ENCODE assay signal across 13 cellular contexts in genomic region chr2:237900891-237901831, GRCh38. TPM values are rescaled to one million over a fixed set of nuclear protein-coding genes. Genes with fewer than 3 reads are reported as not detected.
A peak's percentile ranks its signal among the peaks of the same experiment; 100 is the strongest.
DNase-seq lines count a peak whose midpoint lies in the region; ATAC-seq, FAIRE-seq and TF ChIP-seq lines count a peak whose summit lies in the region.
"Had no signal": no experiment of that assay in that cellular context is flagged by ENCODE, and none has a peak within 500 bp of the region (broad histone marks: within the 10 kb centered on the region; RNA-seq: fewer than 3 reads in every experiment).

No MANE protein-coding gene starts in this region.

- no peak overlapping the region for H2BK5ac ChIP-seq in IMR-90 (ENCODE audit: low read depth, low read length, poor library complexity, severe bottlenecking)

- no peaks in the 10 kb centered on the region for H4K20me1 ChIP-seq in IMR-90 (ENCODE audit: insufficient read depth, low read length)
- H4K20me1 ChIP-seq in K562 (replicated peaks; ENCODE audit: control insufficient read depth, insufficient read depth, low read length) = no peaks in the 10 kb centered on the region; the same call in 1 of the 2 replicates

- H3K14ac ChIP-seq in IMR-90 (replicated peaks; ENCODE audit: low read depth, low read length) = peak overlapping the region; percentile 19; the same call in 1 of the 2 replicates

- no peak overlapping the region for H4K8ac ChIP-seq in IMR-90 (ENCODE audit: low read depth in 2 of 2, low read length in 2 of 2)

- H3K4me3 ChIP-seq in IMR-90 (ENCODE audit: insufficient read depth, low read depth, low read length) (no peak overlapping the region), K562 (no peak overlapping the region), skeletal muscle tissue (ENCODE audit: low read length in 3 of 3) (no peak overlapping the region)
- H3K4me3 ChIP-seq: SJSA1, upper lobe of left lung had no signal

- peak overlapping the region; percentile 40; the same call in 1 of the 3 replicates for H2BK15ac ChIP-seq in IMR-90 (ENCODE audit: low read depth, low read length)

- H2BK120ac ChIP-seq in IMR-90 (ENCODE audit: low read depth, low read length) = peak overlapping the region; percentile 18; the same call in 1 of the 2 replicates

- H3K79me2 ChIP-seq in K562 (ENCODE audit: control insufficient read depth, insufficient read depth, low read length) = no peaks in the 10 kb centered on the region

- H3K79me1 ChIP-seq in IMR-90 (ENCODE audit: low read depth in 1 of 2, low read length in 2 of 2) = no peaks in the 10 kb centered on the region

- no peak overlapping the region for H3K27ac ChIP-seq in IMR-90 (ENCODE audit: insufficient read depth, low read length)
- no peak overlapping the region for H3K27ac ChIP-seq in K562 (ENCODE audit: extremely low read depth, low read depth, low read length)
- peak overlapping the region; percentile 51 for H3K27ac ChIP-seq in skeletal muscle tissue (ENCODE audit: low read depth, low read length)
- H3K27ac ChIP-seq: KMS-11, SJSA1, upper lobe of left lung had no signal

- H3K36me3 Mint-ChIP-seq in T-helper 1 cell treated with Interleukin-12 subunit alpha and Interleukin-12 subunit beta and Interleukin-4 antibody, amounts not matched to agents 30 μg/mL and 1 μg/mL, for 36 hours (ENCODE audit: low read depth) = peaks cover 8% of the 10 kb centered on the region

- H3K9me3 Mint-ChIP-seq in T-helper 1 cell treated with Interleukin-12 subunit alpha and Interleukin-12 subunit beta and Interleukin-4 antibody, amounts not matched to agents 30 μg/mL and 1 μg/mL, for 36 hours = no peaks in the 10 kb centered on the region

- TF ChIP-seq CTCF in IMR-90 (conservative IDR thresholded peaks at IDR 0.05; ENCODE audit: low read depth, low read length) (no peak), K562 (IDR thresholded peaks at IDR 0.05 in 2 of 3, conservative IDR thresholded peaks at IDR 0.05 in 1 of 3; ENCODE audit: insufficient read depth in 2 of 3, low read depth in 1 of 3, low read length in 3 of 3) (no peak), GM13977 (IDR thresholded peaks at IDR 0.05; ENCODE audit: extremely low read depth, insufficient read depth, missing control alignments) (no peak)

- no peak for TF ChIP-seq RAD21 in IMR-90 (IDR thresholded peaks at IDR 0.05; ENCODE audit: low read length)
- TF ChIP-seq RAD21 in K562 (CRISPR knock-in tag; conservative IDR thresholded peaks at IDR 0.05 in 1 of 2, IDR thresholded peaks at IDR 0.05 in 1 of 2) = no peak

- H3K4me1 ChIP-seq in IMR-90 (ENCODE audit: control insufficient read depth, insufficient read depth, low read length) (peaks cover 22% of the 10 kb centered on the region), K562 (replicated peaks in 1 of 2; ENCODE audit: control insufficient read depth in 2 of 2, insufficient read depth in 2 of 2, low read length in 2 of 2) (peaks cover 3 to 10% of the 10 kb centered on the region in 2 experiments; a peak in 3 of 5 replicates), skeletal muscle tissue (ENCODE audit: control insufficient read depth in 3 of 3, insufficient read depth in 3 of 3, low read length in 3 of 3) (peaks cover 38 to 74% (median 55%) of the 10 kb centered on the region in 3 donors)

- ATAC-seq in IMR-90 (ENCODE audit: low read depth) (no peak), K562 (no peak)

- CTCF ChIA-PET in IMR-90 (lab: Yijun Ruan, JAX) (no interaction called here), K562 (lab: Yijun Ruan, JAX; ENCODE audit: low intra/inter-chr PET ratio) (no interaction called here)

- H3K23ac ChIP-seq in IMR-90 (ENCODE audit: low read depth, low read length) = no peak overlapping the region

- peak overlapping the region; percentile 81 for H3K4me3 Mint-ChIP-seq in T-helper 1 cell treated with Interleukin-12 subunit alpha and Interleukin-12 subunit beta and Interleukin-4 antibody, amounts not matched to agents 30 μg/mL and 1 μg/mL, for 36 hours

- dilution Hi-C loops in IMR-90 (cut with HindIII; ENCODE audit: low sequenced_read_pairs, unreplicated experiment) = no loop called here

- H3K9me3 ChIP-seq in IMR-90 (ENCODE audit: control insufficient read depth, insufficient read depth, low read length) (no peaks in the 10 kb centered on the region), K562 (replicated peaks; ENCODE audit: control insufficient read depth, insufficient read depth, low read depth, low read length) (no peaks in the 10 kb centered on the region), skeletal muscle tissue (ENCODE audit: control insufficient read depth in 3 of 3, low read length in 3 of 3) (no peaks in the 10 kb centered on the region)
- H3K9me3 ChIP-seq: SJSA1, upper lobe of left lung had no signal

- H3K27me3 ChIP-seq in IMR-90 (ENCODE audit: control insufficient read depth, insufficient read depth, low read length) (no peaks in the 10 kb centered on the region), K562 (ENCODE audit: control insufficient read depth in 2 of 2, insufficient read depth in 2 of 2, low read length in 2 of 2) (no peaks in the 10 kb centered on the region), skeletal muscle tissue (ENCODE audit: control insufficient read depth in 3 of 3, insufficient read depth in 3 of 3, low read length in 3 of 3) (no peaks in the 10 kb centered on the region)
- H3K27me3 ChIP-seq: SJSA1, upper lobe of left lung had no signal

- H3K27ac Mint-ChIP-seq in T-helper 1 cell treated with Interleukin-12 subunit alpha and Interleukin-12 subunit beta and Interleukin-4 antibody, amounts not matched to agents 30 μg/mL and 1 μg/mL, for 36 hours = peak overlapping the region; percentile 89

- H3K4ac ChIP-seq in IMR-90 (ENCODE audit: low read depth, low read length) = peak overlapping the region; percentile 46

- H3K9ac ChIP-seq in IMR-90 (ENCODE audit: low read depth, low read length) (no peak overlapping the region), K562 (ENCODE audit: insufficient read depth in 1 of 2, low read depth in 2 of 2, low read length in 2 of 2) (no peak overlapping the region), skeletal muscle tissue (ENCODE audit: low read depth in 1 of 3, low read length in 3 of 3) (no peak overlapping the region)
- H3K9ac ChIP-seq: KMS-11 had no signal

- H2BK20ac ChIP-seq in IMR-90 (ENCODE audit: low read depth, low read length) = no peak overlapping the region

- H3K4me2 ChIP-seq in IMR-90 (ENCODE audit: low read depth, low read length) (no peak overlapping the region), K562 (ENCODE audit: insufficient read depth, low read length) (no peak overlapping the region)
- H3K4me2 ChIP-seq: KMS-11 had no signal

- H3K27me3 Mint-ChIP-seq in T-helper 1 cell treated with Interleukin-12 subunit alpha and Interleukin-12 subunit beta and Interleukin-4 antibody, amounts not matched to agents 30 μg/mL and 1 μg/mL, for 36 hours (ENCODE audit: low read depth) = no peaks in the 10 kb centered on the region

- H2AK5ac ChIP-seq in IMR-90 (ENCODE audit: low read depth, low read length) = peak overlapping the region; percentile 27

- peaks cover 60% of the 10 kb centered on the region for H3K4me1 Mint-ChIP-seq in T-helper 1 cell treated with Interleukin-12 subunit alpha and Interleukin-12 subunit beta and Interleukin-4 antibody, amounts not matched to agents 30 μg/mL and 1 μg/mL, for 36 hours (ENCODE audit: low read depth)

- peaks cover 7% of the 10 kb centered on the region for H3K9me1 ChIP-seq in IMR-90 (ENCODE audit: insufficient read depth, low read length)
- H3K9me1 ChIP-seq in K562 (ENCODE audit: control insufficient read depth, insufficient read depth, low read length) = no peaks in the 10 kb centered on the region

- POLR2A ChIA-PET in IMR-90 (lab: Charles Lee; ENCODE audit: unreplicated experiment) = no interaction called here
- POLR2A ChIA-PET in K562 (lab: Yijun Ruan, JAX) = no interaction called here

- H4K91ac ChIP-seq in IMR-90 (ENCODE audit: insufficient read depth, low read depth, low read length) = no peak overlapping the region

- BruUV-seq in IMR-90 (replicated peaks; lab: Mats Ljungman, UMichigan) = no TSS peak
- no TSS peak for BruUV-seq in K562 (replicated peaks; lab: Mats Ljungman, UMichigan)

- intact Hi-C loops in IMR-90 (cut with micrococcal nuclease) (no loop called here), K562 (cut with micrococcal nuclease) (no loop called here)

- no peak for TF ChIP-seq EP300 in K562 (IDR thresholded peaks at IDR 0.05; ENCODE audit: low read length)

- WGBS in IMR-90 (ENCODE audit: extremely low coverage in 2 of 2, insufficient read length in 1 of 2), 2 experiments = 86% methylated on average over 7 of the region's 19 CpGs; no CpG with 5 or more reads in 1 of the 2 experiments
- WGBS in K562 (ENCODE audit: insufficient coverage, low coverage, missing lambda C conversion rate) = 20% methylated on average over 16 of the region's 19 CpGs

- H3K36me3 ChIP-seq in IMR-90 (ENCODE audit: control insufficient read depth, insufficient read depth, low read length) (no peaks in the 10 kb centered on the region), K562 (ENCODE audit: control insufficient read depth, insufficient read depth, low read length) (no peaks in the 10 kb centered on the region), skeletal muscle tissue (ENCODE audit: control insufficient read depth in 3 of 3, insufficient read depth in 3 of 3, low read length in 3 of 3) (no peaks in the 10 kb centered on the region)
- H3K36me3 ChIP-seq: SJSA1, upper lobe of left lung had no signal

- TF ChIP-seq POLR2A in IMR-90 (IDR thresholded peaks at IDR 0.05; ENCODE audit: low read depth, low read length) (no peak), K562 (conservative IDR thresholded peaks at IDR 0.05) (no peak)

- no peak overlapping the region for H3K56ac ChIP-seq in IMR-90 (ENCODE audit: extremely low read depth, insufficient read depth, low read length)

- H4K5ac ChIP-seq in IMR-90 (ENCODE audit: low read depth, low read length) = no peak overlapping the region

- no peak for DNase-seq in T-helper 1 cell
- DNase-seq in IMR-90 = no peak
- DNase-seq in K562 (ENCODE audit: extremely low read depth in 1 of 4, low spot score in 3 of 4) = no peak
- DNase-seq in stimulated activated CD4-positive, alpha-beta T cell treated with anti-CD3 and anti-CD28 coated beads, Interleukin-15, amount 100 ng/mL, for 24 hours = no peak
- no peak for DNase-seq in G401 (ENCODE audit: low spot score)
- no peak for DNase-seq in GM13977 (ENCODE audit: low spot score)
- DNase-seq: activated CD4-positive, alpha-beta T cell treated with anti-CD3 and anti-CD28 coated beads for 4 hours; NCI-H446; upper lobe of left lung had no signal

- peak overlapping the region; percentile 45 for H2AFZ ChIP-seq in IMR-90 (replicated peaks; ENCODE audit: low read length, poor library complexity)
- H2AFZ ChIP-seq in K562 (ENCODE audit: low read depth, low read length) = no peak overlapping the region

- peak overlapping the region; percentile 62 for H2AK9ac ChIP-seq in IMR-90 (replicated peaks; ENCODE audit: low read depth, low read length, poor library complexity)

- in situ Hi-C loops in IMR-90 (cut with MboI; ENCODE audit: low sequenced_read_pairs) = no loop called here
- in situ Hi-C loops in K562 (cut with MboI) = no loop called here
- in situ Hi-C loops in G401 (cut with HindIII; ENCODE audit: low sequenced_read_pairs) = no loop called here
- in situ Hi-C loops in GM13977 (cut with MboI; ENCODE audit: low pct_unique_long_range_greater_than_20kb, low sequenced_read_pairs, unreplicated experiment) = no loop called here

- no peak for FAIRE-seq in K562 (lab: Jason Lieb, UNC)

- no peak overlapping the region for H3K18ac ChIP-seq in IMR-90 (ENCODE audit: low read depth, low read length)

RNA-seq across cellular contexts. Expression of gene RAMP1, which starts 41.7 kb away (rescaled TPM):
- total RNA-seq in IMR-90 (2012; rRNA removed) (15.8 and 19.2 TPM in 2 replicates), K562 (2014; rRNA removed) (0.77 TPM in 1 of 2 replicates, not detected in the other), K562 (2014; rRNA removed; fragmentation: Illumina TruSeq; extraction: Trizol) (not detected in 2 replicates), K562 (2015; rRNA removed; fragmentation: Illumina TruSeq; extraction: Trizol) (not detected in 2 replicates), K562 (2021) (0.29 TPM in 1 of 2 replicates, not detected in the other), skeletal muscle tissue (31.8 TPM)
- polyA plus RNA-seq in IMR-90 (2012; rRNA removed) (77.1 and 100.0 TPM in 2 replicates), K562 (2011; rRNA removed) (0.28 and 0.72 TPM in 2 replicates), K562 (2014; fragmentation: Illumina TruSeq; extraction: Trizol) (not detected in 2 replicates), K562 (2014; fragmentation: Nextera tagmentation; extraction: Ambion mirVana) (not detected), K562 (2014; rRNA removed) (not detected in 2 replicates)
- polyA plus RNA-seq in IMR-90 (2012; cell fraction: cytosol; rRNA removed) = 75.6 and 199 TPM in 2 replicates
- 18.0 and 50.4 TPM in 2 replicates for polyA plus RNA-seq in IMR-90 (2012; cell fraction: nucleus; rRNA removed; ENCODE audit: low replicate concordance)
- total RNA-seq in K562 (2011; cell fraction: chromatin; rRNA removed; ENCODE audit: low replicate concordance) = not detected in 2 replicates
- total RNA-seq in K562 (2011; cell fraction: nucleolus; rRNA removed) = 0.79 and 2.5 TPM in 2 replicates
- total RNA-seq in K562 (2011; cell fraction: nucleoplasm; rRNA removed) = 0.51 and 0.76 TPM in 2 replicates
- polyA plus RNA-seq in K562 (2011; cell fraction: cytosol; rRNA removed) = 0.37 and 3.7 TPM in 2 replicates
- polyA plus RNA-seq in K562 (2011; cell fraction: nucleus; rRNA removed) = 0.13 and 0.37 TPM in 2 replicates
- polyA plus RNA-seq in K562 (2012) = 0.29 and 0.36 TPM in 2 replicates
- polyA minus RNA-seq in K562 (2011; rRNA and poly(A)+ RNA removed) = not detected in 2 replicates
- not detected in 2 replicates for polyA minus RNA-seq in K562 (2011; cell fraction: cytosol; rRNA and poly(A)+ RNA removed)
- polyA minus RNA-seq in K562 (2011; cell fraction: nucleus; rRNA and poly(A)+ RNA removed) = not detected in 2 replicates
- total RNA-seq in G401 (2014; rRNA removed; shearing (Covaris generic)) = not detected in 2 replicates
